Comparison of ENCODE assay signal across 29 cellular contexts in the genomic region with DNA sequence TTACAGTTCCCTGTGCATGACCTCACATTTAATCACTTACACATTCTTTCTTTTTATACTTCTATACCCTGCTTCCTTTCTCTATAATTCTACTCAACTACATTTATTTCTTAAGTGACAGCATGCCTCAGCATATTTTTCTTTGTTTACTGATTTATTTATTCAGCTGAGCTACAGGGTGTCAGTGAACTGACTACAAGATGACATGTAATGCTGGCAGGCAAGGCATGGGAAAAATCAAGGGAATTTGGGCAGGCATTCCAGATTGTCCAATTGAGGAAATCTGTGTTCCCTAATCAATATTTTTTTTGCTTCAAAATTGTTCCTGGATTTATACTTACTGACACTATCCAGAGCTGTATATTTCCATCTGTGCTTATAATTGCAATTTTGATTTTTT.
"Had no signal": no experiment of that assay in that cellular context is flagged by ENCODE, and none has a peak within 500 bp of the region (broad histone marks: within the 10 kb centered on the region; RNA-seq: fewer than 3 reads in every experiment).

No MANE protein-coding gene starts in this region.

- H3K27me3 Mint-ChIP-seq: stimulated activated memory B cell treated with anti-CD40 and anti-IgM and Interleukin-4, amounts not matched to agents 10 μg/mL and 1 μg/mL and 100 μg/mL, for 72 hours; stimulated activated naive B cell treated with anti-CD40 and anti-IgM and Interleukin-4, amounts not matched to agents 10 μg/mL and 1 μg/mL and 100 μg/mL, for 72 hours; stimulated activated naive CD8-positive, alpha-beta T cell treated with anti-CD3 and anti-CD28 coated beads, Interleukin-15, amount 100 ng/mL, for 72 hours; stimulated activated naive CD8-positive, alpha-beta T cell treated with anti-CD3 and anti-CD28 coated beads, Interleukin-15, Interleukin-2, amounts not matched to agents 100 ng/mL and 50 ng/mL, for 24 hours; type B pancreatic cell had no signal

- H3K27me3 ChIP-seq: stomach, suprapubic skin, testis, thyroid gland, tibial artery, tibial nerve, transverse colon, upper lobe of left lung, upper lobe of right lung, uterus, vagina had no signal

- H3K4me1 Mint-ChIP-seq: stimulated activated effector memory CD8-positive, alpha-beta T cell treated with anti-CD3 and anti-CD28 coated beads, Interleukin-12 subunit alpha, Interleukin-12 subunit beta, amount 100 ng/mL, for 72 hours; stimulated activated memory B cell treated with anti-CD40 and anti-IgM and Interleukin-4, amounts not matched to agents 10 μg/mL and 1 μg/mL and 100 μg/mL, for 72 hours; stimulated activated naive B cell treated with anti-CD40 and anti-IgM and Interleukin-4, amounts not matched to agents 10 μg/mL and 1 μg/mL and 100 μg/mL, for 72 hours; stimulated activated naive CD8-positive, alpha-beta T cell treated with anti-CD3 and anti-CD28 coated beads, Interleukin-15, amount 100 ng/mL, for 72 hours had no signal

- H3K36me3 ChIP-seq: stomach, suprapubic skin, thoracic aorta, thyroid gland, tibial artery, tibial nerve, transverse colon, upper lobe of left lung, upper lobe of right lung, uterus, vagina had no signal

- H3K27ac Mint-ChIP-seq: stimulated activated effector memory CD8-positive, alpha-beta T cell treated with anti-CD3 and anti-CD28 coated beads, Interleukin-12 subunit alpha, Interleukin-12 subunit beta, amount 100 ng/mL, for 72 hours; stimulated activated memory B cell treated with anti-CD40 and anti-IgM and Interleukin-4, amounts not matched to agents 10 μg/mL and 1 μg/mL and 100 μg/mL, for 72 hours; stimulated activated naive B cell treated with anti-CD40 and anti-IgM and Interleukin-4, amounts not matched to agents 10 μg/mL and 1 μg/mL and 100 μg/mL, for 72 hours; stimulated activated naive CD8-positive, alpha-beta T cell treated with anti-CD3 and anti-CD28 coated beads, Interleukin-15, amount 100 ng/mL, for 72 hours; stimulated activated naive CD8-positive, alpha-beta T cell treated with anti-CD3 and anti-CD28 coated beads, Interleukin-15, Interleukin-2, amounts not matched to agents 100 ng/mL and 50 ng/mL, for 24 hours; type B pancreatic cell had no signal

- H3K4me1 ChIP-seq: stomach, suprapubic skin, testis, thyroid gland, tibial artery, tibial nerve, transverse colon, upper lobe of left lung, upper lobe of right lung, uterus, vagina had no signal

- DNase-seq: stimulated activated CD4-positive, alpha-beta T cell treated with anti-CD3 and anti-CD28 coated beads, Interleukin-2, amount 100 ng/mL, for 48 hours; stimulated activated CD4-positive, alpha-beta T cell treated with anti-CD3 and anti-CD28 coated beads, Interleukin-4, amount 100 ng/mL, for 1 hour; stimulated activated CD4-positive, alpha-beta T cell treated with anti-CD3 and anti-CD28 coated beads, Interleukin-4, amount 100 ng/mL, for 24 hours; stimulated activated CD4-positive, alpha-beta T cell treated with anti-CD3 and anti-CD28 coated beads, Interleukin-4, amount 100 ng/mL, for 4 hours; stimulated activated CD8-positive, alpha-beta memory T cell treated with anti-CD3 and anti-CD28 coated beads, Interleukin-4, amount 100 ng/mL, for 48 hours; stimulated activated naive B cell treated with anti-CD40 and anti-IgM and Interleukin-4, amounts not matched to agents 10 μg/mL and 1 μg/mL and 100 μg/mL, for 72 hours; stimulated activated naive CD4-positive, alpha-beta T cell; stimulated activated naive CD4-positive, alpha-beta T cell treated with Interleukin-2 at 50 U/mL for 16 hours; stimulated activated naive CD8-positive, alpha-beta T cell treated with anti-CD3 and anti-CD28 coated beads, Interleukin-15, amount 100 ng/mL, for 72 hours; stimulated activated naive CD8-positive, alpha-beta T cell treated with anti-CD3 and anti-CD28 coated beads, Interleukin-15, Interleukin-2, amounts not matched to agents 100 U/mL and 50 U/mL, for 24 hours; stomach; substantia nigra; testis; thyroid gland; tibial artery; transverse colon; trophoblast cell; upper lobe of left lung; upper lobe of right lung; uterus had no signal

- H3K27ac ChIP-seq: stomach, suprapubic skin, testis, thoracic aorta, thyroid gland, tibial artery, tibial nerve, transverse colon, upper lobe of left lung, upper lobe of right lung, uterus, vagina had no signal

- H3K4me3 Mint-ChIP-seq: stimulated activated effector memory CD8-positive, alpha-beta T cell treated with anti-CD3 and anti-CD28 coated beads, Interleukin-12 subunit alpha, Interleukin-12 subunit beta, amount 100 ng/mL, for 72 hours; stimulated activated memory B cell treated with anti-CD40 and anti-IgM and Interleukin-4, amounts not matched to agents 10 μg/mL and 1 μg/mL and 100 μg/mL, for 72 hours; stimulated activated naive B cell treated with anti-CD40 and anti-IgM and Interleukin-4, amounts not matched to agents 10 μg/mL and 1 μg/mL and 100 μg/mL, for 72 hours; stimulated activated naive CD8-positive, alpha-beta T cell treated with anti-CD3 and anti-CD28 coated beads, Interleukin-15, amount 100 ng/mL, for 72 hours; stimulated activated naive CD8-positive, alpha-beta T cell treated with anti-CD3 and anti-CD28 coated beads, Interleukin-15, Interleukin-2, amounts not matched to agents 100 ng/mL and 50 ng/mL, for 24 hours; type B pancreatic cell had no signal

- H3K4me3 ChIP-seq: stomach, suprapubic skin, testis, thoracic aorta, thyroid gland, tibial artery, tibial nerve, transverse colon, upper lobe of left lung, upper lobe of right lung, uterus, vagina had no signal

- FAIRE-seq: urothelium cell line had no signal

- H3K36me3 Mint-ChIP-seq: stimulated activated effector memory CD8-positive, alpha-beta T cell treated with anti-CD3 and anti-CD28 coated beads, Interleukin-12 subunit alpha, Interleukin-12 subunit beta, amount 100 ng/mL, for 72 hours; stimulated activated memory B cell treated with anti-CD40 and anti-IgM and Interleukin-4, amounts not matched to agents 10 μg/mL and 1 μg/mL and 100 μg/mL, for 72 hours; stimulated activated naive B cell treated with anti-CD40 and anti-IgM and Interleukin-4, amounts not matched to agents 10 μg/mL and 1 μg/mL and 100 μg/mL, for 72 hours; type B pancreatic cell had no signal

- H3K9me3 Mint-ChIP-seq: stimulated activated memory B cell treated with anti-CD40 and anti-IgM and Interleukin-4, amounts not matched to agents 10 μg/mL and 1 μg/mL and 100 μg/mL, for 72 hours; stimulated activated naive CD8-positive, alpha-beta T cell treated with anti-CD3 and anti-CD28 coated beads, Interleukin-15, amount 100 ng/mL, for 72 hours; stimulated activated naive CD8-positive, alpha-beta T cell treated with anti-CD3 and anti-CD28 coated beads, Interleukin-15, Interleukin-2, amounts not matched to agents 100 ng/mL and 50 ng/mL, for 24 hours; type B pancreatic cell had no signal

- H3K9me3 ChIP-seq: suprapubic skin, testis, thoracic aorta, thyroid gland, tibial nerve, transverse colon, upper lobe of left lung, upper lobe of right lung, uterus, vagina had no signal
